In the genomic region with DNA sequence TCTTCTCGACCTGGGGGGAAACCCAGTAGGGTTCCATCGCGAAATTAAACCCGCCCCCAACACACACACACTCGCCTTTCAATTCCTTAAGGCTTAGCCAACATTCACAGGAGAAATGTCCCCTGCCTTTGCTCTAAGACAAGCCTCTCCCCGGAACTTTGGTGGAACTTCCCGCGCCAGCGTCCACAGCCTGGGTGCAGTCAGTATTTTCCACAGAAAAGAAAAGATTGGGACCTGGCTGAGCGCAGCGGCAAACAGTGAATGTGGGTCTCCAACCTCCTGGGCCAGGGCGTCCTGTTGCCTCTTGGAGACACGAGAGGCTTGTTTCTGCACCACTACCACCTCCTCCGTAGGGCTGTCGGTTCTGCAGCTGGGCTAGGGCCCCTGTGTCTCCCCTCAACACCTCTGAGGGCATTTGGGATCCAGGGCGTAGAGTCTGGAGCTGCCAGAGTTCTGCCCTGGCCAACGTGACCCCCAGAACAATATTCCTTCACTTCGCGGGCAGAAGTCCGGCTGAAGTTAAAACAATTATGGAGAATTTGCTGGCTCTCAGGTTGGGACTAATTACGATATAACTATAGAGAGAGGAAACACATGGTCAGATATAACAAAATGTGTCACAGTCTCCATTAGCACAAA, we compare ENCODE assay signal across 30 cellular contexts. TPM values are rescaled to one million over a fixed set of nuclear protein-coding genes. Genes with fewer than 3 reads are reported as not detected.
DNase-seq lines count a peak whose midpoint lies in the region; FAIRE-seq and TF ChIP-seq lines count a peak whose summit lies in the region.
"Had no signal": no experiment of that assay in that cellular context is flagged by ENCODE, and none has a peak within 500 bp of the region (broad histone marks: within the 10 kb centered on the region; RNA-seq: fewer than 3 reads in every experiment).

No MANE protein-coding gene starts in this region.

- H3K23ac ChIP-seq in H1 (ENCODE audit: insufficient read length): no peak overlapping the region

- H3K18ac ChIP-seq in H1 (ENCODE audit: extremely low read depth, low read length): no peak overlapping the region

- WGBS in H1 (ENCODE audit: extremely low coverage in 1 of 2, insufficient coverage in 1 of 2, insufficient read length in 1 of 2, insufficient replicate concordance in 2 of 2, low coverage in 1 of 2, low lambda C conversion rate in 2 of 2, missing lambda C conversion rate in 1 of 2), 2 experiments: 14% methylated on average over 21 of the region's 21 CpGs; no CpG with 5 or more reads in 1 of the 2 experiments

- H3K36me3 Mint-ChIP-seq in activated CD4-positive, alpha-beta T cell treated with anti-CD3 and anti-CD28 coated beads, Interleukin-2, amount 10 ng/mL, durations not matched to agents 7 days and 5 days (ENCODE audit: low read depth): peaks cover 7% of the 10 kb centered on the region
- no peaks in the 10 kb centered on the region for H3K36me3 Mint-ChIP-seq in neural progenitor cell
- H3K36me3 Mint-ChIP-seq: CD4-positive, alpha-beta memory T cell had no signal

- peak overlapping the region; percentile 32 for H3K4me3 Mint-ChIP-seq in activated CD4-positive, alpha-beta T cell treated with anti-CD3 and anti-CD28 coated beads, Interleukin-2, amount 10 ng/mL, durations not matched to agents 7 days and 5 days
- H3K4me3 Mint-ChIP-seq in neural progenitor cell: peak overlapping the region; percentile 33
- H3K4me3 Mint-ChIP-seq: activated naive CD4-positive, alpha-beta T cell treated with anti-CD3 and anti-CD28 coated beads for 36 hours; dendritic cell treated with granulocyte-macrophage colony-stimulating factor and Interleukin-4, amounts not matched to agents 40 ng/mL and 50 ng/mL, for 4 days had no signal

- no peak for TF ChIP-seq RAD21 in H1 (IDR thresholded peaks at IDR 0.05 in 1 of 2, conservative IDR thresholded peaks at IDR 0.05 in 1 of 2; ENCODE audit: low read depth in 2 of 2, low read length in 2 of 2)

- TF ChIP-seq EP300 in H1 (IDR thresholded peaks at IDR 0.05; ENCODE audit: borderline replicate concordance in 1 of 2, low read depth in 2 of 2, low read length in 2 of 2): no peak

- peak overlapping the region; percentile 82 for H3K27ac Mint-ChIP-seq in activated CD4-positive, alpha-beta T cell treated with anti-CD3 and anti-CD28 coated beads, Interleukin-2, amount 10 ng/mL, durations not matched to agents 7 days and 5 days
- H3K27ac Mint-ChIP-seq in neural progenitor cell: no peak overlapping the region
- H3K27ac Mint-ChIP-seq: activated naive CD4-positive, alpha-beta T cell treated with anti-CD3 and anti-CD28 coated beads for 36 hours; dendritic cell treated with granulocyte-macrophage colony-stimulating factor and Interleukin-4, amounts not matched to agents 40 ng/mL and 50 ng/mL, for 4 days had no signal

- H4K8ac ChIP-seq in H1 (ENCODE audit: extremely low read depth, insufficient read depth, low read length): no peak overlapping the region

- H3K79me1 ChIP-seq in H1 (ENCODE audit: low read depth, low read length): no peaks in the 10 kb centered on the region

- H4K91ac ChIP-seq in H1 (replicated peaks; ENCODE audit: insufficient read length, low read length): no peak overlapping the region

- H3K4me1 ChIP-seq in H1 (replicated peaks in 1 of 4; ENCODE audit: control insufficient read depth in 3 of 4, insufficient read depth in 4 of 4, low read length in 3 of 4): peaks cover 0 to 31% (median 19%) of the 10 kb centered on the region in 4 experiments; a peak in 5 of 7 replicates
- H3K4me1 ChIP-seq in neural progenitor cell: peaks cover 15% of the 10 kb centered on the region
- peaks cover 41% of the 10 kb centered on the region for H3K4me1 ChIP-seq in left ventricle myocardium inferior

- peaks cover 31 to 52% of the 10 kb centered on the region in 2 experiments for H4K20me1 ChIP-seq in H1 (replicated peaks in 1 of 2; ENCODE audit: control insufficient read depth in 1 of 2, insufficient read depth in 2 of 2, low read length in 2 of 2)
- peaks cover 100% of the 10 kb centered on the region for H4K20me1 ChIP-seq in neural progenitor cell (ENCODE audit: low read depth)

- H3K36me3 ChIP-seq in H1 (ENCODE audit: control insufficient read depth in 2 of 4, insufficient read depth in 4 of 4, low read length in 3 of 4) (peaks cover 0 to 14% (median 0%) of the 10 kb centered on the region in 4 experiments; a peak in 1 of 8 replicates), neural progenitor cell (no peaks in the 10 kb centered on the region), left ventricle myocardium inferior (no peaks in the 10 kb centered on the region)
- H3K36me3 ChIP-seq: suprapubic skin had no signal

- H2AFZ ChIP-seq in H1 (ENCODE audit: low read length) (no peak overlapping the region), neural progenitor cell (replicated peaks) (no peak overlapping the region)

- no peak overlapping the region for H2BK5ac ChIP-seq in H1 (ENCODE audit: low read depth, low read length)

- intact Hi-C loops in left ventricle myocardium inferior (cut with micrococcal nuclease): no loop called here

- POLR2A ChIA-PET in activated CD4-positive, alpha-beta T cell treated with anti-CD3 and anti-CD28 coated beads, Interleukin-2, amount 10 ng/mL, durations not matched to agents 7 days and 5 days (lab: Charles Lee): no interaction called here
- POLR2A ChIA-PET in H1 (lab: Charles Lee; ENCODE audit: partially characterized antibody): interaction anchor here (1.1 kb wide), 1 partner anchor 43 kb away, joined by 5 read pairs; no protein-coding TSS in a partner anchor

- TF ChIP-seq POLR2A in H1 (IDR thresholded peaks at IDR 0.05; ENCODE audit: control extremely low read depth in 1 of 2, low read depth in 2 of 2, low read length in 2 of 2): no peak

- H3K9me3 ChIP-seq in H1 (ENCODE audit: insufficient read depth in 2 of 2, low read depth in 1 of 2, low read length in 1 of 2) (no peaks in the 10 kb centered on the region), neural progenitor cell (ENCODE audit: low read depth) (no peaks in the 10 kb centered on the region), left ventricle myocardium inferior (replicated peaks) (no peaks in the 10 kb centered on the region)
- H3K9me3 ChIP-seq: suprapubic skin had no signal

- H3K27me3 Mint-ChIP-seq in activated CD4-positive, alpha-beta T cell treated with anti-CD3 and anti-CD28 coated beads, Interleukin-2, amount 10 ng/mL, durations not matched to agents 7 days and 5 days: peaks cover 84% of the 10 kb centered on the region
- peaks cover 92% of the 10 kb centered on the region for H3K27me3 Mint-ChIP-seq in neural progenitor cell (ENCODE audit: insufficient read depth, low read depth)

- H3K79me2 ChIP-seq in H1 (ENCODE audit: control insufficient read depth in 1 of 2, insufficient read depth in 2 of 2, low read length in 2 of 2): no peaks in the 10 kb centered on the region
- no peaks in the 10 kb centered on the region for H3K79me2 ChIP-seq in neural progenitor cell (ENCODE audit: low read depth)

- no peak overlapping the region for H2BK15ac ChIP-seq in H1 (ENCODE audit: low read length)

- H3F3A ChIP-seq in neural progenitor cell (ENCODE audit: low read depth): peaks cover 19% of the 10 kb centered on the region

- TF ChIP-seq CTCF in GM13977 (IDR thresholded peaks at IDR 0.05; ENCODE audit: extremely low read depth, insufficient read depth, missing control alignments): no peak
- no peak for TF ChIP-seq CTCF in H1 (IDR thresholded peaks at IDR 0.05; ENCODE audit: control extremely low read depth in 1 of 3, insufficient read depth in 1 of 3, low read depth in 1 of 3, low read length in 3 of 3)
- no peak for TF ChIP-seq CTCF in neural progenitor cell (IDR thresholded peaks at IDR 0.05)
- no peak for TF ChIP-seq CTCF in left ventricle myocardium inferior (IDR thresholded peaks at IDR 0.05; ENCODE audit: borderline replicate concordance)

- in situ Hi-C loops in GM13977 (cut with MboI; ENCODE audit: low pct_unique_long_range_greater_than_20kb, low sequenced_read_pairs, unreplicated experiment): no loop called here

- CTCF ChIA-PET in activated CD4-positive, alpha-beta T cell treated with anti-CD3 and anti-CD28 coated beads, Interleukin-2, amount 10 ng/mL, durations not matched to agents 7 days and 5 days (lab: Charles Lee): no interaction called here
- CTCF ChIA-PET in H1 (lab: Charles Lee; ENCODE audit: partially characterized antibody): interaction anchor here (1.0 to 1.7 kb wide), 4 partner anchors 9 to 95 kb away, joined by 3 to 16 read pairs (median 5); no protein-coding TSS in a partner anchor

- no peak for DNase-seq in activated CD4-positive, alpha-beta T cell treated with anti-CD3 and anti-CD28 coated beads, Interleukin-2, amount 10 ng/mL, durations not matched to agents 7 days and 5 days
- no peak for DNase-seq in activated CD4-positive, alpha-beta T cell treated with anti-CD3 and anti-CD28 coated beads for 48 hours
- DNase-seq in GM13977 (ENCODE audit: low spot score) (peak; percentile 21), H1 (ENCODE audit: low read depth in 1 of 2, low spot score in 2 of 2) (no peak), neural progenitor cell (ENCODE audit: low spot score) (no peak), left ventricle myocardium inferior (no peak), NCI-H187 treated with DMSO at 0.1 percent for 48 hours (lab: John Stamatoyannopoulos, UW) (no peak), globus pallidus (ENCODE audit: low spot score) (no peak)
- DNase-seq: 8988T; activated CD8-positive, alpha-beta memory T cell treated with anti-CD3 and anti-CD28 coated beads, Interleukin-2, amount 50 U/mL, for 48 hours; activated naive CD4-positive, alpha-beta T cell treated with anti-CD3 and anti-CD28 coated beads for 36 hours; aorta; CD4-positive, alpha-beta memory T cell; central memory CD4-positive, alpha-beta T cell; head of caudate nucleus; Karpas-422; NCI-H1694; NCI-H526 treated with DMSO at 0.1 percent for 48 hours; T-helper 1 cell had no signal

- H3K27ac ChIP-seq in H1 (ENCODE audit: low read depth, low read length) (no peak overlapping the region), neural progenitor cell (no peak overlapping the region), left ventricle myocardium inferior (replicated peaks) (no peak overlapping the region)
- H3K27ac ChIP-seq: suprapubic skin had no signal

- no peak for FAIRE-seq in H1 (lab: Jason Lieb, UNC)
- FAIRE-seq: GM18507, TTC549 had no signal

- no peak overlapping the region for H2AK5ac ChIP-seq in H1 (ENCODE audit: low read depth, low read length)

- no peak overlapping the region for H3K4ac ChIP-seq in H1 (replicated peaks; ENCODE audit: insufficient read length, low read depth, low read length)

- no peak overlapping the region for H2BK12ac ChIP-seq in H1 (ENCODE audit: low read depth, low read length)

- no peaks in the 10 kb centered on the region; the same call in 1 of the 2 replicates for H3K23me2 ChIP-seq in H1 (ENCODE audit: low read depth, low read length)

- H3K27me3 ChIP-seq in H1 (replicated peaks in 1 of 4; ENCODE audit: control insufficient read depth in 3 of 4, extremely low read depth in 1 of 4, insufficient read depth in 3 of 4, low read length in 3 of 4) (peaks cover 98 to 100% (median 100%) of the 10 kb centered on the region in 4 experiments), neural progenitor cell (peaks cover 100% of the 10 kb centered on the region), left ventricle myocardium inferior (ENCODE audit: low read depth) (peaks cover 100% of the 10 kb centered on the region)

- H2BK20ac ChIP-seq in H1 (ENCODE audit: low read length): no peak overlapping the region

- H3K4me1 Mint-ChIP-seq in activated CD4-positive, alpha-beta T cell treated with anti-CD3 and anti-CD28 coated beads, Interleukin-2, amount 10 ng/mL, durations not matched to agents 7 days and 5 days: peaks cover 21% of the 10 kb centered on the region
- peaks cover 12% of the 10 kb centered on the region for H3K4me1 Mint-ChIP-seq in neural progenitor cell

- no peaks in the 10 kb centered on the region for H3K9me3 Mint-ChIP-seq in activated CD4-positive, alpha-beta T cell treated with anti-CD3 and anti-CD28 coated beads, Interleukin-2, amount 10 ng/mL, durations not matched to agents 7 days and 5 days
- H3K9me3 Mint-ChIP-seq in neural progenitor cell: peaks cover 9% of the 10 kb centered on the region
- H3K9me3 Mint-ChIP-seq: activated naive CD4-positive, alpha-beta T cell treated with anti-CD3 and anti-CD28 coated beads for 36 hours; dendritic cell treated with granulocyte-macrophage colony-stimulating factor and Interleukin-4, amounts not matched to agents 40 ng/mL and 50 ng/mL, for 4 days had no signal

- H3K9ac ChIP-seq in H1 (replicated peaks in 1 of 4; ENCODE audit: extremely low read depth in 1 of 4, low read depth in 3 of 4, low read length in 3 of 4) (no peak overlapping the region), neural progenitor cell (no peak overlapping the region)

- no peak overlapping the region for H3K56ac ChIP-seq in H1 (replicated peaks; ENCODE audit: insufficient read length, low read depth, low read length)

- no peak overlapping the region for H4K5ac ChIP-seq in H1 (ENCODE audit: insufficient read length, low read depth, low read length)

- no peak overlapping the region for H2BK120ac ChIP-seq in H1 (replicated peaks; ENCODE audit: low read depth, low read length)

- H3K4me3 ChIP-seq in H1 (ENCODE audit: extremely low read depth in 1 of 4, insufficient read depth in 2 of 4, low read depth in 3 of 4, low read length in 4 of 4) (no peak overlapping the region), neural progenitor cell (no peak overlapping the region), left ventricle myocardium inferior (no peak overlapping the region)
- H3K4me3 ChIP-seq: suprapubic skin had no signal

- peak overlapping the region in 1 of 2 experiments; percentile 34; a peak in 1 of 4 replicates for H3K4me2 ChIP-seq in H1 (ENCODE audit: insufficient read depth in 1 of 2, low read depth in 2 of 2, low read length in 2 of 2)
- H3K4me2 ChIP-seq in neural progenitor cell: no peak overlapping the region

- H3K14ac ChIP-seq in H1 (ENCODE audit: insufficient read length): no peak overlapping the region

RNA-seq across cellular contexts. Expression of a gene that starts 3.3 kb away (rescaled TPM):
- not detected for total RNA-seq in activated CD4-positive, alpha-beta T cell treated with anti-CD3 and anti-CD28 coated beads, Interleukin-2, amount 10 ng/mL, durations not matched to agents 7 days and 5 days
- total RNA-seq in H1 (2021; fragmentation: NEBNext Ultra II Directional; extraction: Animal tissue kit (Norgen Biotek cat#: 25700)): not detected in 2 replicates
- polyA plus RNA-seq in H1 (2011; rRNA removed): not detected in 2 replicates
- not detected for polyA plus RNA-seq in H1 (2011; cell fraction: cytosol; rRNA removed)
- not detected for polyA plus RNA-seq in H1 (2011; cell fraction: nucleus; rRNA removed)
- not detected in 4 replicates for polyA plus RNA-seq in H1 (2012, experiment 1 of 2)
- not detected for polyA plus RNA-seq in H1 (2012, experiment 2 of 2)
- not detected for polyA plus RNA-seq in H1 (2013, experiment 1 of 2)
- polyA plus RNA-seq in H1 (2013, experiment 2 of 2): not detected
- polyA minus RNA-seq in H1 (2011; rRNA and poly(A)+ RNA removed): not detected in 2 replicates
- not detected for polyA minus RNA-seq in H1 (2011; cell fraction: cytosol; rRNA and poly(A)+ RNA removed)
- polyA minus RNA-seq in H1 (2011; cell fraction: nucleus; rRNA and poly(A)+ RNA removed): not detected
- not detected in 2 replicates for total RNA-seq in neural progenitor cell (ENCODE audit: low replicate concordance)
- not detected for total RNA-seq in left ventricle myocardium inferior
- total RNA-seq: activated naive CD4-positive, alpha-beta T cell treated with anti-CD3 and anti-CD28 coated beads for 36 hours; aorta; CD4-positive, alpha-beta memory T cell; H7; lung microvascular endothelial cell; omental fat pad; renal cortical epithelial cell; RPMI7951; SK-MEL-5; suprapubic skin; urinary bladder had no signal
- polyA plus RNA-seq: CD4-positive, alpha-beta memory T cell; urinary bladder had no signal

RNA-seq across cellular contexts. Expression of a gene that starts 46.0 kb away (rescaled TPM):
- not detected for total RNA-seq in activated CD4-positive, alpha-beta T cell treated with anti-CD3 and anti-CD28 coated beads, Interleukin-2, amount 10 ng/mL, durations not matched to agents 7 days and 5 days
- total RNA-seq in H1 (2021; fragmentation: NEBNext Ultra II Directional; extraction: Animal tissue kit (Norgen Biotek cat#: 25700)): 0.09 TPM in 1 of 2 replicates, not detected in the other
- polyA plus RNA-seq in H1 (2011; rRNA removed): not detected in 2 replicates
- not detected for polyA plus RNA-seq in H1 (2011; cell fraction: cytosol; rRNA removed)
- polyA plus RNA-seq in H1 (2011; cell fraction: nucleus; rRNA removed): 0.03 TPM
- 0.04 to 0.08 TPM (median 0.05 TPM) in 3 of 4 replicates, not detected in the other for polyA plus RNA-seq in H1 (2012, experiment 1 of 2)
- 0.13 TPM for polyA plus RNA-seq in H1 (2012, experiment 2 of 2)
- polyA plus RNA-seq in H1 (2013, experiment 1 of 2): 0.06 TPM
- 0.17 TPM for polyA plus RNA-seq in H1 (2013, experiment 2 of 2)
- 0.06 TPM in 1 of 2 replicates, not detected in the other for polyA minus RNA-seq in H1 (2011; rRNA and poly(A)+ RNA removed)
- not detected for polyA minus RNA-seq in H1 (2011; cell fraction: cytosol; rRNA and poly(A)+ RNA removed)
- polyA minus RNA-seq in H1 (2011; cell fraction: nucleus; rRNA and poly(A)+ RNA removed): not detected
- total RNA-seq in neural progenitor cell (ENCODE audit: low replicate concordance) (not detected in 2 replicates), left ventricle myocardium inferior (not detected)
- total RNA-seq: activated naive CD4-positive, alpha-beta T cell treated with anti-CD3 and anti-CD28 coated beads for 36 hours; aorta; CD4-positive, alpha-beta memory T cell; H7; lung microvascular endothelial cell; omental fat pad; renal cortical epithelial cell; RPMI7951; suprapubic skin; urinary bladder had no signal
- polyA plus RNA-seq: CD4-positive, alpha-beta memory T cell; urinary bladder had no signal
